ENCODE assay signal across 10 cellular contexts in the genomic region with DNA sequence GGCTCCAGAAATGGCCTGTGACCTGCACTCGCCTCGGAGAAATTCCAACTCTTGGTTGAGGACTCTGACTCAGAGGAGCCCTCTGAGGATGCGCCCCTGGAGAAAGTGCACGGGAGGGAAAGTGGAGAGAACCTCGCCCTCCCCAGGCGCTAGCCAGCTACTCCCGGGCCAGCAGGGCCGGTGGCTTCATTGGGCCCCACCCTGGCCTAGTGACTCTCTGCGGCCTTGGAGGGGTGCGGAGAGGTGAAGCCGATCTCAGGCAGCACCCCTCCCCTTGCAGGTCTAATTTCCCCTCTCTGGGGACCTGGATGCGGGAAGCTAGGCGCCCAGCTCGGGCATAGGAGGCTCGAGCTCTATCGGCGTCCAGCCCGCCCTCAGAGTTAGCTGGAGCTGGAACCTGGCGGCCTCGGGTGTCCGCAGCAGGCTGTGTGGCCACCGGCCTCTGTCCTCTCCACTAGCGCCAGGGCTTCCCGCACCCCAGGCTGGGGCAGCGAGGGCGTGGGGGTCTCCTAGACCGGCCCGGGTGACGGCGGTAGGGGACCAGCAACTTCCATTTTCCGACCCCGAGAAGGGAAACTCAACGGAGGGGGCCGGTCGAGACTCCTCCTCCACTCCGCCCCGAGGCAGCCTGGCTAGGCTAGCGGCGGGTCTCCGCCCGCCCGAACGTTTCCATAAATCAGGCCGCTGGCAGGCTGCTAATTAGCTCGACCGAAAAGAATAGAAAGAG. TPM values are rescaled to one million over a fixed set of nuclear protein-coding genes. Genes with fewer than 3 reads are reported as not detected.
DNase-seq lines count a peak whose midpoint lies in the region; ATAC-seq, FAIRE-seq and TF ChIP-seq lines count a peak whose summit lies in the region.
"Had no signal": no experiment of that assay in that cellular context is flagged by ENCODE, and none has a peak within 500 bp of the region (broad histone marks: within the 10 kb centered on the region; RNA-seq: fewer than 3 reads in every experiment).

No MANE protein-coding gene starts in this region.

- peaks cover 0 to 28% (median 8%) of the 10 kb centered on the region in 11 donors for H3K9me3 Mint-ChIP-seq in naive thymus-derived CD4-positive, alpha-beta T cell

- H3K36me3 ChIP-seq in HEK293 (ENCODE audit: control insufficient read depth in 2 of 2, insufficient read depth in 1 of 2, low read length in 2 of 2) = no peaks in the 10 kb centered on the region
- no peaks in the 10 kb centered on the region for H3K36me3 ChIP-seq in kidney (ENCODE audit: control insufficient read depth in 1 of 2, insufficient read depth in 2 of 2, low read length in 2 of 2)
- H3K36me3 ChIP-seq in naive thymus-derived CD4-positive, alpha-beta T cell (ENCODE audit: control insufficient read depth in 2 of 3, insufficient read depth in 3 of 3, low read length in 3 of 3) = no peaks in the 10 kb centered on the region

- H3K27me3 ChIP-seq in naive thymus-derived CD4-positive, alpha-beta T cell (ENCODE audit: control insufficient read depth in 2 of 2, insufficient read depth in 2 of 2, low read length in 2 of 2) = peaks cover 12 to 36% of the 10 kb centered on the region in 2 donors

- CTCF ChIA-PET in HEK293 (lab: Yijun Ruan, JAX) = interaction anchor here (0.6 kb wide), 1 partner anchor 490 kb away, joined by 3 read pairs; no protein-coding TSS in a partner anchor
- CTCF ChIA-PET in naive thymus-derived CD4-positive, alpha-beta T cell (lab: Charles Lee) = no interaction called here

- peak in 1 of 2 donors; percentile 76 for DNase-seq in cardiac fibroblast (ENCODE audit: low read depth in 2 of 2)
- DNase-seq in kidney = peak; percentile 93
- no peak for DNase-seq in NCI-H2029 (lab: John Stamatoyannopoulos, UW)
- no peak for DNase-seq in GF-D8 (lab: John Stamatoyannopoulos, UW)
- DNase-seq in naive thymus-derived CD4-positive, alpha-beta T cell = no peak
- no peak for DNase-seq in SW 1271 (lab: John Stamatoyannopoulos, UW)
- DNase-seq: NCI-H1105 treated with DMSO at 0.1 percent for 48 hours had no signal

- no peak for FAIRE-seq in kidney (lab: Jason Lieb, UNC)
- FAIRE-seq: bronchial epithelial cell had no signal

- H3K27me3 Mint-ChIP-seq in naive thymus-derived CD4-positive, alpha-beta T cell = peaks cover 64 to 77% (median 72%) of the 10 kb centered on the region in 5 donors

- peak overlapping the region in 1 of 9 donors; percentile 46 for H3K27ac Mint-ChIP-seq in naive thymus-derived CD4-positive, alpha-beta T cell

- TF ChIP-seq CTCF in HEK293 (tag by site-specific recombination; IDR thresholded peaks at IDR 0.05) = peak; percentile 18
- no peak for TF ChIP-seq CTCF in cardiac fibroblast (IDR thresholded peaks at IDR 0.05; ENCODE audit: low read depth, low read length)
- TF ChIP-seq CTCF in kidney (IDR thresholded peaks at IDR 0.05; ENCODE audit: borderline replicate concordance, extremely low read depth, insufficient read depth) = no peak

- H3K4me1 Mint-ChIP-seq in naive thymus-derived CD4-positive, alpha-beta T cell = peaks cover 12 to 37% (median 26%) of the 10 kb centered on the region in 7 donors

- intact Hi-C loops in kidney (cut with DNase I) = no loop called here
- intact Hi-C loops in naive thymus-derived CD4-positive, alpha-beta T cell (cut with micrococcal nuclease) = loop anchor here in 1 of 2 donors (2.0 to 5.0 kb wide), 3 partner anchors 29 to 532 kb away; a partner anchor contains a TSS

- H3K4me3 Mint-ChIP-seq in naive thymus-derived CD4-positive, alpha-beta T cell = peak overlapping the region in 1 of 10 donors; percentile 39

- peaks cover 0 to 8% (median 3%) of the 10 kb centered on the region in 5 donors for H3K36me3 Mint-ChIP-seq in naive thymus-derived CD4-positive, alpha-beta T cell

- peak overlapping the region; percentile 96 for H3K27ac ChIP-seq in HEK293 (ENCODE audit: extremely low read depth, low read depth, low read length)
- peak overlapping the region; percentile 75 to 85 for H3K27ac ChIP-seq in kidney (ENCODE audit: low read depth in 2 of 2, low read length in 2 of 2)
- peak overlapping the region in 5 of 21 experiments; percentile 14 to 54 (median 46) for H3K27ac ChIP-seq in skin epidermis
- H3K27ac ChIP-seq in naive thymus-derived CD4-positive, alpha-beta T cell (ENCODE audit: low read depth, low read length) = no peak overlapping the region

- H3K4me1 ChIP-seq in HEK293 (ENCODE audit: control insufficient read depth, insufficient read depth, low read length) (peaks cover 14% of the 10 kb centered on the region), kidney (ENCODE audit: control insufficient read depth in 1 of 2, insufficient read depth in 1 of 2, low read depth in 1 of 2, low read length in 2 of 2) (peaks cover 0 to 3% of the 10 kb centered on the region in 2 donors)
- H3K4me1 ChIP-seq in naive thymus-derived CD4-positive, alpha-beta T cell (ENCODE audit: control insufficient read depth in 2 of 2, insufficient read depth in 2 of 2, low read length in 2 of 2) = peaks cover 7 to 11% of the 10 kb centered on the region in 2 donors

- H3K9ac ChIP-seq in kidney (ENCODE audit: low read length in 2 of 2) = peak overlapping the region; percentile 46 to 66

- POLR2A ChIA-PET in HEK293 (lab: Yijun Ruan, JAX) = interaction anchor here (0.6 to 2.3 kb wide), 7 partner anchors 11 to 171 kb away, joined by 3 to 10 read pairs (median 4); a partner anchor contains a TSS
- POLR2A ChIA-PET in naive thymus-derived CD4-positive, alpha-beta T cell (lab: Charles Lee) = no interaction called here

- H3K4me3 ChIP-seq in HEK293 (ENCODE audit: low read depth, low read length) (peak overlapping the region; percentile 51), cardiac fibroblast (replicated peaks in 1 of 2; ENCODE audit: low read depth in 2 of 2, low read length in 2 of 2) (peak overlapping the region; percentile 52 to 54), kidney (ENCODE audit: low read length in 2 of 2) (peak overlapping the region; percentile 49 to 64), skin epidermis (peak overlapping the region in 6 of 7 experiments; percentile 12 to 32 (median 22))
- no peak overlapping the region for H3K4me3 ChIP-seq in naive thymus-derived CD4-positive, alpha-beta T cell (ENCODE audit: low read length)

- no peaks in the 10 kb centered on the region for H3K9me3 ChIP-seq in HEK293 (ENCODE audit: control insufficient read depth, insufficient read depth, low read depth, low read length)
- no peaks in the 10 kb centered on the region for H3K9me3 ChIP-seq in kidney (ENCODE audit: control insufficient read depth in 1 of 2, low read length in 2 of 2)
- peaks cover 0 to 3% (median 0%) of the 10 kb centered on the region in 3 experiments for H3K9me3 ChIP-seq in naive thymus-derived CD4-positive, alpha-beta T cell (ENCODE audit: control insufficient read depth in 2 of 3, low read length in 3 of 3)

- ATAC-seq in naive thymus-derived CD4-positive, alpha-beta T cell = no peak

TF ChIP-seq in HEK293, 187 proteins besides CTCF, POLR2A, EP300 and RAD21 (continues in another document):
- TF ChIP-seq ZNF624 (tag by site-specific recombination; IDR thresholded peaks at IDR 0.05) (no peak), ZNF302 (tag by site-specific recombination; IDR thresholded peaks at IDR 0.05; ENCODE audit: low read depth) (no peak), ZBTB48 (tag by site-specific recombination; IDR thresholded peaks at IDR 0.05) (peak; percentile 34; the same call in 1 of the 2 replicates), WT1 (tag by site-specific recombination; IDR thresholded peaks at IDR 0.05) (peak; percentile 7; the same call in 1 of the 2 replicates), ZEB2 (tag by site-specific recombination; IDR thresholded peaks at IDR 0.05) (peak; percentile 35; the same call in 1 of the 2 replicates), ZNF121 (tag by site-specific recombination; IDR thresholded peaks at IDR 0.05) (no peak), ZNF341 (tag by site-specific recombination; IDR thresholded peaks at IDR 0.05; ENCODE audit: low read depth) (peak; percentile 10; the same call in 1 of the 2 replicates), ZSCAN16 (tag by site-specific recombination; IDR thresholded peaks at IDR 0.05) (0 out of 2 replicates have a peak, but pooled peaks have one; percentile 54)
- TF ChIP-seq, protein P1, sequence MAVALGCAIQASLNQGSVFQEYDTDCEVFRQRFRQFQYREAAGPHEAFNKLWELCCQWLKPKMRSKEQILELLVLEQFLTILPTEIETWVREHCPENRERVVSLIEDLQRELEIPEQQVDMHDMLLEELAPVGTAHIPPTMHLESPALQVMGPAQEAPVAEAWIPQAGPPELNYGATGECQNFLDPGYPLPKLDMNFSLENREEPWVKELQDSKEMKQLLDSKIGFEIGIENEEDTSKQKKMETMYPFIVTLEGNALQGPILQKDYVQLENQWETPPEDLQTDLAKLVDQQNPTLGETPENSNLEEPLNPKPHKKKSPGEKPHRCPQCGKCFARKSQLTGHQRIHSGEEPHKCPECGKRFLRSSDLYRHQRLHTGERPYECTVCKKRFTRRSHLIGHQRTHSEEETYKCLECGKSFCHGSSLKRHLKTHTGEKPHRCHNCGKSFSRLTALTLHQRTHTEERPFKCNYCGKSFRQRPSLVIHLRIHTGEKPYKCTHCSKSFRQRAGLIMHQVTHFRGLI (tag by site-specific recombination; IDR thresholded peaks at IDR 0.05) = no peak
- TF ChIP-seq, protein P2, sequence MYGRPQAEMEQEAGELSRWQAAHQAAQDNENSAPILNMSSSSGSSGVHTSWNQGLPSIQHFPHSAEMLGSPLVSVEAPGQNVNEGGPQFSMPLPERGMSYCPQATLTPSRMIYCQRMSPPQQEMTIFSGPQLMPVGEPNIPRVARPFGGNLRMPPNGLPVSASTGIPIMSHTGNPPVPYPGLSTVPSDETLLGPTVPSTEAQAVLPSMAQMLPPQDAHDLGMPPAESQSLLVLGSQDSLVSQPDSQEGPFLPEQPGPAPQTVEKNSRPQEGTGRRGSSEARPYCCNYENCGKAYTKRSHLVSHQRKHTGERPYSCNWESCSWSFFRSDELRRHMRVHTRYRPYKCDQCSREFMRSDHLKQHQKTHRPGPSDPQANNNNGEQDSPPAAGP (tag by site-specific recombination; IDR thresholded peaks at IDR 0.05) = peak; percentile 47; the same call in 1 of the 2 replicates
- TF ChIP-seq, protein P3, sequence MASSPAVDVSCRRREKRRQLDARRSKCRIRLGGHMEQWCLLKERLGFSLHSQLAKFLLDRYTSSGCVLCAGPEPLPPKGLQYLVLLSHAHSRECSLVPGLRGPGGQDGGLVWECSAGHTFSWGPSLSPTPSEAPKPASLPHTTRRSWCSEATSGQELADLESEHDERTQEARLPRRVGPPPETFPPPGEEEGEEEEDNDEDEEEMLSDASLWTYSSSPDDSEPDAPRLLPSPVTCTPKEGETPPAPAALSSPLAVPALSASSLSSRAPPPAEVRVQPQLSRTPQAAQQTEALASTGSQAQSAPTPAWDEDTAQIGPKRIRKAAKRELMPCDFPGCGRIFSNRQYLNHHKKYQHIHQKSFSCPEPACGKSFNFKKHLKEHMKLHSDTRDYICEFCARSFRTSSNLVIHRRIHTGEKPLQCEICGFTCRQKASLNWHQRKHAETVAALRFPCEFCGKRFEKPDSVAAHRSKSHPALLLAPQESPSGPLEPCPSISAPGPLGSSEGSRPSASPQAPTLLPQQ (tag by site-specific recombination; IDR thresholded peaks at IDR 0.05) = peak; percentile 89

RNA-seq across cellular contexts. Expression of a gene that starts 29.4 kb away (rescaled TPM):
- total RNA-seq in kidney = 191 TPM
- 42.5 TPM for polyA plus RNA-seq in kidney (ENCODE audit: insufficient read depth, low read depth, low replicate concordance)
- total RNA-seq in naive thymus-derived CD4-positive, alpha-beta T cell = not detected
- polyA plus RNA-seq in naive thymus-derived CD4-positive, alpha-beta T cell = not detected

Comparison
In these comparisons a context has a peak if more than half of its experiments do, and no peak if none do; other contexts are left out.
1. RNA of a gene that starts 29.4 kb away (total RNA-seq): 191 TPM in kidney (single experiment); not detected in naive thymus-derived CD4-positive, alpha-beta T cell; every median in the first group is over 100 times any median in the second.